18 cellular contexts compared by ENCODE assay signal in the genomic region with DNA sequence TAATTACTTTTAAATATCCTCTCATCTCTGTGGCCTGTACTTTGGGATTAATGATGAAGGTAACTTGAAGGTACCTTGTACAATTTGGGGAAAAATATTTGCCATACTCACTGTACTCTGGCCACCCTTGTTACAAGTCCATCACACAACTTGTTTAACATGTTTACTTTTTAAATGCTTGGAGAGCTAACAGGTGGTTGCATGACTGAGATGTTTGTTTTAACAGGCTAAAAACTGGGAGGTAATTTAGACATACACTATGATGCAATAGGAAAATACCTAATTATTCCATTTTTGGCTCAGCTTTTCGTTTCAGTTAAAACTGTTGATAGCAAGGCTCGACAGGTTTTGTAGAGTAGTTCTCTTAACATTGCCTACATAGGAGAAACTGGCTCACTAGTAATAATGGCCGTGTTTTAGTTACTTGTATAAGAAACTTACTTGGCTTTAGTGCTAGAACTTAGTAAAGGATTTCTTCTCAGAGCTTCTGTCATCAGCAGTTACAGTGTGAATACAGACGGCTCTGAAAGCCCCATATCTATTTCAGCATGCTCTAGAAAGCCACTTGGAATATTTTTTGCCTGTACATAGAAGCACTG.
DNase-seq lines count a peak whose midpoint lies in the region; ATAC-seq and TF ChIP-seq lines count a peak whose summit lies in the region.
"Had no signal": no experiment of that assay in that cellular context is flagged by ENCODE, and none has a peak within 500 bp of the region (broad histone marks: within the 10 kb centered on the region; RNA-seq: fewer than 3 reads in every experiment).

No MANE protein-coding gene starts in this region.

- peaks cover 14% of the 10 kb centered on the region for H3K4me1 ChIP-seq in suprapubic skin

- peak; percentile 9 for DNase-seq in NCI-H1092 treated with DMSO at 0.1 percent for 48 hours (lab: John Stamatoyannopoulos, UW)
- DNase-seq in NCI-H1092 (lab: John Stamatoyannopoulos, UW) = no peak
- peak; percentile 71 for DNase-seq in NCI-H748 treated with DMSO at 0.1 percent for 48 hours (lab: John Stamatoyannopoulos, UW)
- peak; percentile 22 for DNase-seq in epithelial cell of prostate (ENCODE audit: low read depth, low spot score)
- DNase-seq in suprapubic skin (ENCODE audit: low spot score in 2 of 2) = no peak
- DNase-seq in GM13976 (ENCODE audit: low spot score) = no peak
- DNase-seq: activated CD4-positive, CD25-positive, alpha-beta regulatory T cell; activated CD8-positive, alpha-beta memory T cell treated with anti-CD3 and anti-CD28 coated beads, Interleukin-2, amount 10 ng/mL, durations not matched to agents 7 days and 5 days; activated effector memory CD4-positive, alpha-beta T cell treated with anti-CD3 and anti-CD28 coated beads, Interleukin-2, amount 50 U/mL, for 16 hours; left colon; MV-4-11; naive thymus-derived CD4-positive, alpha-beta T cell; NCI-H526 treated with DMSO at 0.1 percent for 48 hours; RPMI8226; T-cell had no signal

- no peak for ATAC-seq in GM19023 (IDR thresholded peaks at IDR 0.05; ENCODE audit: unreplicated experiment)
- no peak for ATAC-seq in HG03460 (IDR thresholded peaks at IDR 0.05; ENCODE audit: unreplicated experiment)
- ATAC-seq: A549; activated CD8-positive, alpha-beta memory T cell treated with anti-CD3 and anti-CD28 coated beads, Interleukin-2, amount 10 ng/mL, durations not matched to agents 7 days and 5 days; left colon; naive thymus-derived CD4-positive, alpha-beta T cell; T-cell had no signal

- no peaks in the 10 kb centered on the region for H3K9me3 ChIP-seq in suprapubic skin
- H3K9me3 ChIP-seq: A549 had no signal

- H3K36me3 ChIP-seq in suprapubic skin = no peaks in the 10 kb centered on the region

- TF ChIP-seq CTCF in suprapubic skin (IDR thresholded peaks at IDR 0.05) (no peak), GM13976 (IDR thresholded peaks at IDR 0.05; ENCODE audit: borderline replicate concordance, control extremely low read depth, extremely low read depth, insufficient read depth, missing control alignments) (no peak)

- H3K27ac ChIP-seq in epithelial cell of prostate = no peak overlapping the region
- peak overlapping the region; percentile 26 for H3K27ac ChIP-seq in suprapubic skin
- H3K27ac ChIP-seq: A549 had no signal

- in situ Hi-C loops in GM13976 (cut with MboI; ENCODE audit: low sequenced_read_pairs, unreplicated experiment) = no loop called here

- H3K4me3 ChIP-seq in suprapubic skin = no peak overlapping the region
- H3K4me3 ChIP-seq: A549 had no signal

- H3K27me3 ChIP-seq in suprapubic skin = no peaks in the 10 kb centered on the region

- no peak for TF ChIP-seq POLR2A in suprapubic skin (IDR thresholded peaks at IDR 0.05)

- 44% methylated on average over 4 of the region's 4 CpGs for WGBS in suprapubic skin

- no peak for TF ChIP-seq EP300 in suprapubic skin (IDR thresholded peaks at IDR 0.05)

Comparison
In these comparisons a context has a peak if more than half of its experiments do, and no peak if none do; other contexts are left out.
1. DNase-seq: peak in NCI-H1092 treated with DMSO at 0.1 percent for 48 hours (single experiment), NCI-H748 treated with DMSO at 0.1 percent for 48 hours (single experiment) and epithelial cell of prostate (single experiment); none in NCI-H1092 (single experiment), suprapubic skin (0 of 2) and GM13976 (single experiment).